In the genomic region with DNA sequence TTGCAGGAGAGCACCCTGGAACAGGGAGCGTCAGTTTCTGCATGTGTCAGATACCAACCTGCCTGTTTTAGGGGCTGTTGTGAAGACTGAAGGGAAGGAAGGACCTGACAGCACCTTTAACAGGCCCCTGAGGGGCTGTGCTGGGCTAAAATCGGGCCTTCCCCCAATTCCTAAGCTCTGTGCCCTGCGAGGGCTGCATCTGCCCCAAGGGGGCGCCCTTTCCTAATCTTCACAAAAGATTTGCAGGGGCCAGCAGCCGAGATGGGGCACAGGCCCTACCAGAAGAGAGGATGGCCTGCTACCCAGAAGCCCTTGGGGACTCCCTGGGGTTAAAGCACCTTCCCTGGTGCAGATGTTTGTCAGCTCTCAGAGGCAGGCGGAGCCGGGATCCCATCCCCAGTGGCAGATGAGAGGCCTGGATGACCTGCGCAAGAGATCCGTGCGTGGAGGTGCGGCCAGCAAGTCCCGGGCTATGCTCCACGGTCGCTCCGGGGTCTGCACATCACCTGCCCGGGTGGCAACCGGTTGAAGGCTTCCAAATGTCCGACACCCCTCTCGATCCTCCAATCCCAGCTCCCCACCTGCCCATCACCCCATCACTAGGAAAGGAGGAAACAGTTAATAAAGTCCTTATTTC, we compare ENCODE assay signal across 10 cellular contexts. TPM values are rescaled to one million over a fixed set of nuclear protein-coding genes. Genes with fewer than 3 reads are reported as not detected.
DNase-seq lines count a peak whose midpoint lies in the region; ATAC-seq, FAIRE-seq and TF ChIP-seq lines count a peak whose summit lies in the region.
"Had no signal": no experiment of that assay in that cellular context is flagged by ENCODE, and none has a peak within 500 bp of the region (broad histone marks: within the 10 kb centered on the region; RNA-seq: fewer than 3 reads in every experiment).

No MANE protein-coding gene starts in this region.

- no peaks in the 10 kb centered on the region for H4K20me1 ChIP-seq in astrocyte (ENCODE audit: insufficient read depth, low read length)

- no peaks in the 10 kb centered on the region for H3K9me3 Mint-ChIP-seq in astrocyte (ENCODE audit: unreplicated experiment)
- H3K9me3 Mint-ChIP-seq in stimulated activated memory B cell treated with anti-CD40 and anti-IgM and Interleukin-4, amounts not matched to agents 10 μg/mL and 1 μg/mL and 100 μg/mL, for 72 hours: peaks cover 2% of the 10 kb centered on the region

- peaks cover 15% of the 10 kb centered on the region for H3K27me3 ChIP-seq in astrocyte (ENCODE audit: insufficient read depth, low read length)
- H3K27me3 ChIP-seq in stomach: peaks cover 0 to 91% (median 1%) of the 10 kb centered on the region in 3 donors

- POLR2A ChIA-PET in HEK293T (lab: Yijun Ruan, JAX): interaction anchor here (1.2 kb wide), 1 partner anchor 35 kb away, joined by 3 read pairs; no protein-coding TSS in a partner anchor

- H2AFZ ChIP-seq in astrocyte (ENCODE audit: low read depth, low read length): no peak overlapping the region

- 58 to 63% (median 60%) methylated on average over 16 to 19 of the region's 19 CpGs for WGBS in stomach, 5 donors

- FAIRE-seq in astrocyte (lab: Jason Lieb, UNC): no peak

- H3K79me2 ChIP-seq in astrocyte (ENCODE audit: insufficient read depth, low read length): no peaks in the 10 kb centered on the region

- H3K36me3 Mint-ChIP-seq in astrocyte (ENCODE audit: low read depth, unreplicated experiment): no peaks in the 10 kb centered on the region
- no peaks in the 10 kb centered on the region for H3K36me3 Mint-ChIP-seq in stimulated activated memory B cell treated with anti-CD40 and anti-IgM and Interleukin-4, amounts not matched to agents 10 μg/mL and 1 μg/mL and 100 μg/mL, for 72 hours

- no peak for TF ChIP-seq POLR2A in stomach (IDR thresholded peaks at IDR 0.05)

- H3K4me3 Mint-ChIP-seq in astrocyte (ENCODE audit: unreplicated experiment): no peak overlapping the region
- H3K4me3 Mint-ChIP-seq in stimulated activated memory B cell treated with anti-CD40 and anti-IgM and Interleukin-4, amounts not matched to agents 10 μg/mL and 1 μg/mL and 100 μg/mL, for 72 hours: no peak overlapping the region

- H3K9ac ChIP-seq in astrocyte (ENCODE audit: low read length): no peak overlapping the region

- DNase-seq in D341Med (ENCODE audit: low spot score): peak; percentile 89
- peak; percentile 86 for DNase-seq in HEK293T (ENCODE audit: extremely low spot score)
- peak; percentile 77 for DNase-seq in OCI-M1 (lab: John Stamatoyannopoulos, UW)
- no peak for DNase-seq in astrocyte (ENCODE audit: low read depth)
- peak; percentile 39 for DNase-seq in kidney tubule cell (ENCODE audit: low spot score)
- DNase-seq in stomach: peak; percentile 31
- no peak for DNase-seq in amniotic stem cell (lab: John Stamatoyannopoulos, UW)

- no peaks in the 10 kb centered on the region for H3K36me3 ChIP-seq in astrocyte (ENCODE audit: insufficient read depth, low read length)
- H3K36me3 ChIP-seq in stomach: no peaks in the 10 kb centered on the region

- H3K4me2 ChIP-seq in astrocyte (ENCODE audit: low read length): no peak overlapping the region

- H3K4me1 Mint-ChIP-seq in astrocyte (ENCODE audit: low read depth, unreplicated experiment): no peaks in the 10 kb centered on the region
- H3K4me1 Mint-ChIP-seq in stimulated activated memory B cell treated with anti-CD40 and anti-IgM and Interleukin-4, amounts not matched to agents 10 μg/mL and 1 μg/mL and 100 μg/mL, for 72 hours: peaks cover 28% of the 10 kb centered on the region

- H3K4me3 ChIP-seq in astrocyte (ENCODE audit: insufficient read depth, low read depth, low read length) (no peak overlapping the region), stomach (no peak overlapping the region)

- no peak for TF ChIP-seq EP300 in stomach (IDR thresholded peaks at IDR 0.05)

- peaks cover 57% of the 10 kb centered on the region for H3K27me3 Mint-ChIP-seq in astrocyte (ENCODE audit: low read depth, unreplicated experiment)
- H3K27me3 Mint-ChIP-seq in stimulated activated memory B cell treated with anti-CD40 and anti-IgM and Interleukin-4, amounts not matched to agents 10 μg/mL and 1 μg/mL and 100 μg/mL, for 72 hours: peaks cover 21% of the 10 kb centered on the region

- intact Hi-C loops in stomach (cut with DNase I; ENCODE audit: low total_unique reads): no loop called here

- TF ChIP-seq CTCF in astrocyte (IDR thresholded peaks at IDR 0.05; ENCODE audit: insufficient read depth, low read depth, low read length): peak; percentile 48
- peak in 3 of 7 experiments; percentile 9 to 30 (median 22) for TF ChIP-seq CTCF in stomach (IDR thresholded peaks at IDR 0.05)

- no peak overlapping the region for H3K27ac Mint-ChIP-seq in astrocyte (ENCODE audit: unreplicated experiment)
- H3K27ac Mint-ChIP-seq in stimulated activated memory B cell treated with anti-CD40 and anti-IgM and Interleukin-4, amounts not matched to agents 10 μg/mL and 1 μg/mL and 100 μg/mL, for 72 hours: no peak overlapping the region

- H3K9me3 ChIP-seq in astrocyte (ENCODE audit: insufficient read depth, low read depth, low read length) (no peaks in the 10 kb centered on the region), stomach (no peaks in the 10 kb centered on the region)

- H3K4me1 ChIP-seq in astrocyte (ENCODE audit: insufficient read depth, low read length): no peaks in the 10 kb centered on the region
- no peaks in the 10 kb centered on the region for H3K4me1 ChIP-seq in stomach

- H3K27ac ChIP-seq in astrocyte (ENCODE audit: low read depth, low read length): no peak overlapping the region
- no peak overlapping the region for H3K27ac ChIP-seq in stomach

- CTCF ChIA-PET in HEK293T (lab: Yijun Ruan, JAX): interaction anchor here (0.6 to 5.0 kb wide), 28 partner anchors 9 to 349 kb away, joined by 3 to 54 read pairs (median 4); a partner anchor contains a TSS

- ATAC-seq in stimulated activated memory B cell treated with anti-CD40 and anti-IgM and Interleukin-4, amounts not matched to agents 10 μg/mL and 1 μg/mL and 100 μg/mL, for 72 hours: no peak

TF ChIP-seq in HEK293T, 16 proteins besides CTCF, POLR2A, EP300 and RAD21:
- TF ChIP-seq L3MBTL2 (conservative IDR thresholded peaks at IDR 0.05) (no peak), LEF1 (IDR thresholded peaks at IDR 0.05; ENCODE audit: borderline replicate concordance) (no peak), FOXK2 (IDR thresholded peaks at IDR 0.05) (no peak)

RNA-seq across cellular contexts. Expression of a gene that starts 53.6 kb away (rescaled TPM):
- total RNA-seq in astrocyte: 0.18 TPM in 1 of 2 replicates, not detected in the other
- total RNA-seq in stomach: 10 to 100 TPM in 1 of 5 donors, 1 to 10 TPM in 1, under 1 TPM in 1, not detected in 2; 0.73 to 15.2 (median 5.7) TPM
- polyA plus RNA-seq in stomach: 1,000 to 10,000 TPM in 1 of 3 donors, 1 to 10 TPM in 1, under 1 TPM in 1; 0.19 to 1,120 (median 3.1) TPM
- total RNA-seq: pulmonary artery endothelial cell; T-helper 1 cell treated with Interleukin-12 subunit alpha and Interleukin-12 subunit beta and Interleukin-4 antibody, amounts not matched to agents 30 ng/mL and 1 ng/mL, for 36 hours had no signal

Comparison
In these comparisons a context has a peak if more than half of its experiments do, and no peak if none do; other contexts are left out.
1. DNase-seq: peak in D341Med (single experiment), HEK293T (single experiment), OCI-M1 (single experiment), kidney tubule cell (single experiment) and stomach (single experiment); none in astrocyte (single experiment) and amniotic stem cell (single experiment).